Comparison of ENCODE assay signal across 16 cellular contexts in the genomic region with DNA sequence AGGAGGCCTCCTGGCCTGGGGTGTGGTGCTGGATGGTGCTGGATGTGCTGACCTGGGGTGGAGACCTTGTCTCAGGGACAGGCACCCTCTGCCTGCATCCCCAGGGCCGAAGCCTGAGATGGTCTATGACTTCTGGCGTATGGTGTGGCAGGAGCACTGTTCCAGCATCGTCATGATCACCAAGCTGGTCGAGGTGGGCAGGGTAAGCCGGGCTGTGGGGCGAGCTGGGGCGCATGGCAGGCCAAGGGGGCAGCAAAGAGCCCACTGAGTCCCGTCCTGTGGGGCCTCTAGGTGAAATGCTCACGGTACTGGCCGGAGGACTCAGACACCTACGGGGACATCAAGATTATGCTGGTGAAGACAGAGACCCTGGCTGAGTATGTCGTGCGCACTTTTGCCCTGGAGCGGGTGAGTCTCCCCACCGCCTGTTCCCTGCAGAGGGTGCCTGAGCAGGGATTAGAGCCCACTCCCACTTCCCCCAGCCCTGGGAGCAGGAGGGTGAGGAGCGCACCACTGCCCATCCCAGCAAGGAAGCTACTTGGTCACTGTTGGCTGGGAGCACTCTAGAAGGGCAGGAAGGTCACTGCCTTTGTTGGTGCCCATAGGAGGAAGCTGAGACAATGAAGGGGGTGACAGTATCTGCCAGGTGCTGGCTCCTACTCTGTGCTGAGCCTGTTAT.
DNase-seq lines count a peak whose midpoint lies in the region; ATAC-seq and TF ChIP-seq lines count a peak whose summit lies in the region.
"Had no signal": no experiment of that assay in that cellular context is flagged by ENCODE, and none has a peak within 500 bp of the region (broad histone marks: within the 10 kb centered on the region; RNA-seq: fewer than 3 reads in every experiment).

No MANE protein-coding gene starts in this region.

- DNase-seq in NCI-H82 (lab: John Stamatoyannopoulos, UW): peak; percentile 17
- DNase-seq in NCI-H82 treated with DMSO at 0.1 percent for 48 hours (lab: John Stamatoyannopoulos, UW; ENCODE audit: unreplicated experiment): no peak
- peak; percentile 36 for DNase-seq in islet precursor cell
- peak; percentile 67 for DNase-seq in posterior vena cava (ENCODE audit: low spot score)
- no peak for DNase-seq in Peyer's patch
- DNase-seq in NCI-H2029 (lab: John Stamatoyannopoulos, UW): no peak
- DNase-seq: CD4-positive, CD25-positive, alpha-beta regulatory T cell; DMS53; GOT3 had no signal

- intact Hi-C loops in posterior vena cava (cut with DNase I): no loop called here

- TF ChIP-seq POLR2A in Peyer's patch (IDR thresholded peaks at IDR 0.05): no peak

- TF ChIP-seq CTCF in Peyer's patch (IDR thresholded peaks at IDR 0.05): no peak

- H3K27me3 ChIP-seq in Peyer's patch: no peaks in the 10 kb centered on the region
- H3K27me3 ChIP-seq: BLaER1 treated with 17β-estradiol and CSF1 and Interleukin-3, amounts not matched to agents 10 nM and 100 nM had no signal

- ATAC-seq in GM21367 (IDR thresholded peaks at IDR 0.05; ENCODE audit: unreplicated experiment) (no peak), GM18873 (IDR thresholded peaks at IDR 0.05; ENCODE audit: low FRiP score, unreplicated experiment) (no peak)
- ATAC-seq: GM12878, HCT116 had no signal

- no peak overlapping the region for H3K4me3 ChIP-seq in Peyer's patch
- H3K4me3 ChIP-seq: BLaER1 treated with 17β-estradiol and CSF1 and Interleukin-3, amounts not matched to agents 10 nM and 100 nM; GM12878 had no signal

- H3K36me3 ChIP-seq in Peyer's patch: no peaks in the 10 kb centered on the region
- H3K36me3 ChIP-seq: BLaER1 treated with 17β-estradiol and CSF1 and Interleukin-3, amounts not matched to agents 10 nM and 100 nM had no signal

- no peaks in the 10 kb centered on the region for H3K4me1 ChIP-seq in Peyer's patch
- H3K4me1 ChIP-seq: BLaER1 treated with 17β-estradiol and CSF1 and Interleukin-3, amounts not matched to agents 10 nM and 100 nM had no signal

- H3K27ac ChIP-seq in Peyer's patch: no peak overlapping the region
- H3K27ac ChIP-seq: 22Rv1; BLaER1 treated with 17β-estradiol and CSF1 and Interleukin-3, amounts not matched to agents 10 nM and 100 nM; HL-60 had no signal

- no peaks in the 10 kb centered on the region for H3K9me3 ChIP-seq in Peyer's patch
- H3K9me3 ChIP-seq: BLaER1 treated with 17β-estradiol and CSF1 and Interleukin-3, amounts not matched to agents 10 nM and 100 nM had no signal

Comparison
In these comparisons a context has a peak if more than half of its experiments do, and no peak if none do; other contexts are left out.
1. DNase-seq: peak in NCI-H82 (single experiment), islet precursor cell (single experiment) and posterior vena cava (single experiment); none in NCI-H82 treated with DMSO at 0.1 percent for 48 hours (single experiment), Peyer's patch (0 of 3) and NCI-H2029 (single experiment).